Comparison of ENCODE assay signal across 12 cellular contexts in the genomic region with DNA sequence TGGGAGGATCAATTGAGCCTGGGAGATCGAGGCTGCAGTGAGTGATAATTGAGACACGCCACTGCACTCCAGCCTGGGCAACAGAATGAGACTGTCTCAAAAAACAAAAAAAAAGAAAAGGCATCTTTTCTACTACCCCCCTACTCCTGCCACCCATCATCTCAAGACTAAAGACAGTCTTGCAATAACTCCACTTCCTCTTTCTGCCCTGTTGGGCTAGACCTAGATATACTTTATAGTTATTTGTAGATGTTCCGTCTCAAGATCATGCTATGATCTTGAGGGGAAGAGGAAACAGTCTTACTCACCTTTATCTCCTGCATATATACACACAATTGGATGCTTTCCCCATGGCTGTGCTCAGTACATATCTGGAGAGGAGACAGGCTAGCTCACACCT.
DNase-seq lines count a peak whose midpoint lies in the region; ATAC-seq lines count a peak whose summit lies in the region.
"Had no signal": no experiment of that assay in that cellular context is flagged by ENCODE, and none has a peak within 500 bp of the region (broad histone marks: within the 10 kb centered on the region; RNA-seq: fewer than 3 reads in every experiment).

No MANE protein-coding gene starts in this region.

- peaks cover 42% of the 10 kb centered on the region for H3K4me1 Mint-ChIP-seq in memory B cell

- peak overlapping the region; percentile 34 for H3K4me3 Mint-ChIP-seq in memory B cell

- peaks cover 5% of the 10 kb centered on the region for H3K36me3 Mint-ChIP-seq in memory B cell

- ATAC-seq in HG02870 (IDR thresholded peaks at IDR 0.05; ENCODE audit: unreplicated experiment) (peak; percentile 34), memory B cell (ENCODE audit: low read depth) (peak; percentile 79), GM18909 (IDR thresholded peaks at IDR 0.05; ENCODE audit: poor library complexity, unreplicated experiment) (no peak)

- no peaks in the 10 kb centered on the region for H3K9me3 Mint-ChIP-seq in memory B cell

- DNase-seq in GF-D8 (lab: John Stamatoyannopoulos, UW) (peak; percentile 60), SIG-M5 treated with dmso at 0.1 percent for 504 hours (lab: John Stamatoyannopoulos, UW; ENCODE audit: unreplicated experiment) (peak; percentile 97), memory B cell (ENCODE audit: low spot score in 2 of 2) (peak in 1 of 2 donors; percentile 39), NCI-H69 (lab: John Stamatoyannopoulos, UW) (no peak), NCI-H1930 (lab: John Stamatoyannopoulos, UW) (no peak)
- DNase-seq: activated CD4-positive, alpha-beta T cell treated with anti-CD3 and anti-CD28 coated beads for 48 hours; esophagus squamous epithelium; H7; NCI-H1417 treated with DMSO at 0.1 percent for 48 hours; NCI-H526 treated with DMSO at 0.1 percent for 48 hours had no signal

- H3K27ac Mint-ChIP-seq in memory B cell, result peak overlapping the region; percentile 89

- no peaks in the 10 kb centered on the region for H3K27me3 Mint-ChIP-seq in memory B cell

Comparison
In these comparisons a context has a peak if more than half of its experiments do, and no peak if none do; other contexts are left out.
1. DNase-seq: peak in GF-D8 (single experiment) and SIG-M5 treated with dmso at 0.1 percent for 504 hours (single experiment); none in NCI-H69 (single experiment) and NCI-H1930 (0 of 2).